1 cellular context compared by ENCODE assay signal in the genomic region with DNA sequence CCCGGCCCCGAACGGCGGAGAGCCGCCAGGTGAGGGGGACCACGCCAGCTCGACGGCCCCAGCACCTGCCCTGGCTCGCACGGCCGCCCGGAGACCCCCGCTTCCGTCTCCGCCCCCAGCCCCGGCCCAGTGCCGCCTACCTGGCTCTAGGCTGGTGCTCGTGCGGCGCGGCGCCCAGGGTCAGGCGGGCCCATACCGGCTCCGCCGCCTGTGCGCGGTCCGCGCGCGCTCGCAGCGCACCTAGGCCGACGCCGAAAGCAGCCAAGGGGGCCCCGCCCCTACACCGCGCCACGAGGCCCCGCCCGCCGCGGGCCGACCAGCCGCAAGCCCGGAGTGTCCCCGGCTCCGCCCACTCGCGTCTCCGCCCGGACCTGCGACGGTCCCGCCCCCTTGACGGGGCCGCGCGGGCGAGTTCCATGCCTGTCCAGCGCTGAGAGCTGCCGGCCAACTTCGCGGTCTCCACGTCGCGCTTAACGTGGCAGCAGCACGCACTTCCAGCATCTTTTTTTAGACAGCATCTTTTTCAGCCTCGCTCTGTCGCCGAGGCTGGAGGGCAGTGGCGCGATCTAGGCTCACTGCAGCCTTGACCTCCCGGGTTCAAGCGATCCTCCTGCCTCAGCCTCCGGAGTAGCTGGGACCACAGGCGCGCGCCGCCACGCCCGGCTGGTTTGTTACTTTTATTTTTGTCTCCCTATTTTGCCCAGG.
TF ChIP-seq lines count a peak whose summit lies in the region.

A gene with protein sequence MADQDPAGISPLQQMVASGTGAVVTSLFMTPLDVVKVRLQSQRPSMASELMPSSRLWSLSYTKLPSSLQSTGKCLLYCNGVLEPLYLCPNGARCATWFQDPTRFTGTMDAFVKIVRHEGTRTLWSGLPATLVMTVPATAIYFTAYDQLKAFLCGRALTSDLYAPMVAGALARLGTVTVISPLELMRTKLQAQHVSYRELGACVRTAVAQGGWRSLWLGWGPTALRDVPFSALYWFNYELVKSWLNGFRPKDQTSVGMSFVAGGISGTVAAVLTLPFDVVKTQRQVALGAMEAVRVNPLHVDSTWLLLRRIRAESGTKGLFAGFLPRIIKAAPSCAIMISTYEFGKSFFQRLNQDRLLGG (minus strand): TSS at position 253 of the 705 bp plus-strand sequence. CDS start 1,261 bp downstream, outside the sequence.

TF ChIP-seq in HepG2, 621 proteins besides CTCF, POLR2A, EP300 and RAD21 (continued from another document and continues in another):
- TF ChIP-seq, protein P1, sequence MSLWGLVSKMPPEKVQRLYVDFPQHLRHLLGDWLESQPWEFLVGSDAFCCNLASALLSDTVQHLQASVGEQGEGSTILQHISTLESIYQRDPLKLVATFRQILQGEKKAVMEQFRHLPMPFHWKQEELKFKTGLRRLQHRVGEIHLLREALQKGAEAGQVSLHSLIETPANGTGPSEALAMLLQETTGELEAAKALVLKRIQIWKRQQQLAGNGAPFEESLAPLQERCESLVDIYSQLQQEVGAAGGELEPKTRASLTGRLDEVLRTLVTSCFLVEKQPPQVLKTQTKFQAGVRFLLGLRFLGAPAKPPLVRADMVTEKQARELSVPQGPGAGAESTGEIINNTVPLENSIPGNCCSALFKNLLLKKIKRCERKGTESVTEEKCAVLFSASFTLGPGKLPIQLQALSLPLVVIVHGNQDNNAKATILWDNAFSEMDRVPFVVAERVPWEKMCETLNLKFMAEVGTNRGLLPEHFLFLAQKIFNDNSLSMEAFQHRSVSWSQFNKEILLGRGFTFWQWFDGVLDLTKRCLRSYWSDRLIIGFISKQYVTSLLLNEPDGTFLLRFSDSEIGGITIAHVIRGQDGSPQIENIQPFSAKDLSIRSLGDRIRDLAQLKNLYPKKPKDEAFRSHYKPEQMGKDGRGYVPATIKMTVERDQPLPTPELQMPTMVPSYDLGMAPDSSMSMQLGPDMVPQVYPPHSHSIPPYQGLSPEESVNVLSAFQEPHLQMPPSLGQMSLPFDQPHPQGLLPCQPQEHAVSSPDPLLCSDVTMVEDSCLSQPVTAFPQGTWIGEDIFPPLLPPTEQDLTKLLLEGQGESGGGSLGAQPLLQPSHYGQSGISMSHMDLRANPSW (CRISPR knock-in tag; IDR thresholded peaks at IDR 0.05; ENCODE audit: borderline replicate concordance): no peak
- TF ChIP-seq MLLT10 (CRISPR knock-in tag; IDR thresholded peaks at IDR 0.05) (no peak), RARG (CRISPR knock-in tag; IDR thresholded peaks at IDR 0.05; ENCODE audit: low read depth) (no peak), ZNF724P (CRISPR knock-in tag; IDR thresholded peaks at IDR 0.05; ENCODE audit: borderline replicate concordance) (peak; percentile 26; the same call in 1 of the 2 replicates), NPAS2 (CRISPR knock-in tag; IDR thresholded peaks at IDR 0.05; ENCODE audit: borderline replicate concordance) (no peak), ZNF235 (CRISPR knock-in tag; IDR thresholded peaks at IDR 0.05; ENCODE audit: borderline replicate concordance) (no peak), ONECUT2 (CRISPR knock-in tag; IDR thresholded peaks at IDR 0.05) (no peak), HNF4A (CRISPR knock-in tag; IDR thresholded peaks at IDR 0.05) (no peak), ZSCAN12 (CRISPR knock-in tag; IDR thresholded peaks at IDR 0.05) (no peak), IKZF4 (CRISPR knock-in tag; IDR thresholded peaks at IDR 0.05; ENCODE audit: borderline replicate concordance, low read depth, not compliant biosample characterization) (peak; percentile 68), AHR (CRISPR knock-in tag; IDR thresholded peaks at IDR 0.05) (no peak), GATA4 (IDR thresholded peaks at IDR 0.05; ENCODE audit: borderline replicate concordance, low read depth) (no peak; the same call in 1 of the 2 replicates), YEATS4 (CRISPR knock-in tag; IDR thresholded peaks at IDR 0.05; ENCODE audit: borderline replicate concordance) (peak; percentile 91; the same call in 1 of the 2 replicates), RCOR2 (CRISPR knock-in tag; IDR thresholded peaks at IDR 0.05) (no peak), ZNF260 (CRISPR knock-in tag; IDR thresholded peaks at IDR 0.05; ENCODE audit: borderline replicate concordance, low read depth) (no peak), ZNF446 (CRISPR knock-in tag; IDR thresholded peaks at IDR 0.05) (peak; percentile 97), ATAD3A (CRISPR knock-in tag; IDR thresholded peaks at IDR 0.05) (no peak), ZC3H4 (CRISPR knock-in tag; IDR thresholded peaks at IDR 0.05; ENCODE audit: borderline replicate concordance) (no peak), ZIK1 (CRISPR knock-in tag; IDR thresholded peaks at IDR 0.05; ENCODE audit: borderline replicate concordance, low read depth) (peak; percentile 90; the same call in 1 of the 2 replicates), ZNF749 (CRISPR knock-in tag; IDR thresholded peaks at IDR 0.05; ENCODE audit: borderline replicate concordance) (no peak), MED13 (CRISPR knock-in tag; IDR thresholded peaks at IDR 0.05) (peak; percentile 3; the same call in 1 of the 2 replicates), ZNF329 (CRISPR knock-in tag; IDR thresholded peaks at IDR 0.05; ENCODE audit: low read depth) (0 out of 2 replicates have a peak, but pooled peaks have one; percentile 27), ZNF101 (CRISPR knock-in tag; IDR thresholded peaks at IDR 0.05; ENCODE audit: borderline replicate concordance, low read depth) (no peak), KDM1A (CRISPR knock-in tag; IDR thresholded peaks at IDR 0.05) (no peak)
- TF ChIP-seq, protein P2, sequence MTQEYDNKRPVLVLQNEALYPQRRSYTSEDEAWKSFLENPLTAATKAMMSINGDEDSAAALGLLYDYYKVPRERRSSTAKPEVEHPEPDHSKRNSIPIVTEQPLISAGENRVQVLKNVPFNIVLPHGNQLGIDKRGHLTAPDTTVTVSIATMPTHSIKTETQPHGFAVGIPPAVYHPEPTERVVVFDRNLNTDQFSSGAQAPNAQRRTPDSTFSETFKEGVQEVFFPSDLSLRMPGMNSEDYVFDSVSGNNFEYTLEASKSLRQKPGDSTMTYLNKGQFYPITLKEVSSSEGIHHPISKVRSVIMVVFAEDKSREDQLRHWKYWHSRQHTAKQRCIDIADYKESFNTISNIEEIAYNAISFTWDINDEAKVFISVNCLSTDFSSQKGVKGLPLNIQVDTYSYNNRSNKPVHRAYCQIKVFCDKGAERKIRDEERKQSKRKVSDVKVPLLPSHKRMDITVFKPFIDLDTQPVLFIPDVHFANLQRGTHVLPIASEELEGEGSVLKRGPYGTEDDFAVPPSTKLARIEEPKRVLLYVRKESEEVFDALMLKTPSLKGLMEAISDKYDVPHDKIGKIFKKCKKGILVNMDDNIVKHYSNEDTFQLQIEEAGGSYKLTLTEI (CRISPR knock-in tag; conservative IDR thresholded peaks at IDR 0.05): no peak
- TF ChIP-seq, protein P3, sequence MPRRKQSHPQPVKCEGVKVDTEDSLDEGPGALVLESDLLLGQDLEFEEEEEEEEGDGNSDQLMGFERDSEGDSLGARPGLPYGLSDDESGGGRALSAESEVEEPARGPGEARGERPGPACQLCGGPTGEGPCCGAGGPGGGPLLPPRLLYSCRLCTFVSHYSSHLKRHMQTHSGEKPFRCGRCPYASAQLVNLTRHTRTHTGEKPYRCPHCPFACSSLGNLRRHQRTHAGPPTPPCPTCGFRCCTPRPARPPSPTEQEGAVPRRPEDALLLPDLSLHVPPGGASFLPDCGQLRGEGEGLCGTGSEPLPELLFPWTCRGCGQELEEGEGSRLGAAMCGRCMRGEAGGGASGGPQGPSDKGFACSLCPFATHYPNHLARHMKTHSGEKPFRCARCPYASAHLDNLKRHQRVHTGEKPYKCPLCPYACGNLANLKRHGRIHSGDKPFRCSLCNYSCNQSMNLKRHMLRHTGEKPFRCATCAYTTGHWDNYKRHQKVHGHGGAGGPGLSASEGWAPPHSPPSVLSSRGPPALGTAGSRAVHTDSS (CRISPR knock-in tag; conservative IDR thresholded peaks at IDR 0.05): no peak
- TF ChIP-seq, protein P4, sequence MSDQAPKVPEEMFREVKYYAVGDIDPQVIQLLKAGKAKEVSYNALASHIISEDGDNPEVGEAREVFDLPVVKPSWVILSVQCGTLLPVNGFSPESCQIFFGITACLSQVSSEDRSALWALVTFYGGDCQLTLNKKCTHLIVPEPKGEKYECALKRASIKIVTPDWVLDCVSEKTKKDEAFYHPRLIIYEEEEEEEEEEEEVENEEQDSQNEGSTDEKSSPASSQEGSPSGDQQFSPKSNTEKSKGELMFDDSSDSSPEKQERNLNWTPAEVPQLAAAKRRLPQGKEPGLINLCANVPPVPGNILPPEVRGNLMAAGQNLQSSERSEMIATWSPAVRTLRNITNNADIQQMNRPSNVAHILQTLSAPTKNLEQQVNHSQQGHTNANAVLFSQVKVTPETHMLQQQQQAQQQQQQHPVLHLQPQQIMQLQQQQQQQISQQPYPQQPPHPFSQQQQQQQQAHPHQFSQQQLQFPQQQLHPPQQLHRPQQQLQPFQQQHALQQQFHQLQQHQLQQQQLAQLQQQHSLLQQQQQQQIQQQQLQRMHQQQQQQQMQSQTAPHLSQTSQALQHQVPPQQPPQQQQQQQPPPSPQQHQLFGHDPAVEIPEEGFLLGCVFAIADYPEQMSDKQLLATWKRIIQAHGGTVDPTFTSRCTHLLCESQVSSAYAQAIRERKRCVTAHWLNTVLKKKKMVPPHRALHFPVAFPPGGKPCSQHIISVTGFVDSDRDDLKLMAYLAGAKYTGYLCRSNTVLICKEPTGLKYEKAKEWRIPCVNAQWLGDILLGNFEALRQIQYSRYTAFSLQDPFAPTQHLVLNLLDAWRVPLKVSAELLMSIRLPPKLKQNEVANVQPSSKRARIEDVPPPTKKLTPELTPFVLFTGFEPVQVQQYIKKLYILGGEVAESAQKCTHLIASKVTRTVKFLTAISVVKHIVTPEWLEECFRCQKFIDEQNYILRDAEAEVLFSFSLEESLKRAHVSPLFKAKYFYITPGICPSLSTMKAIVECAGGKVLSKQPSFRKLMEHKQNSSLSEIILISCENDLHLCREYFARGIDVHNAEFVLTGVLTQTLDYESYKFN (CRISPR knock-in tag; conservative IDR thresholded peaks at IDR 0.05): no peak
- TF ChIP-seq, protein P5, sequence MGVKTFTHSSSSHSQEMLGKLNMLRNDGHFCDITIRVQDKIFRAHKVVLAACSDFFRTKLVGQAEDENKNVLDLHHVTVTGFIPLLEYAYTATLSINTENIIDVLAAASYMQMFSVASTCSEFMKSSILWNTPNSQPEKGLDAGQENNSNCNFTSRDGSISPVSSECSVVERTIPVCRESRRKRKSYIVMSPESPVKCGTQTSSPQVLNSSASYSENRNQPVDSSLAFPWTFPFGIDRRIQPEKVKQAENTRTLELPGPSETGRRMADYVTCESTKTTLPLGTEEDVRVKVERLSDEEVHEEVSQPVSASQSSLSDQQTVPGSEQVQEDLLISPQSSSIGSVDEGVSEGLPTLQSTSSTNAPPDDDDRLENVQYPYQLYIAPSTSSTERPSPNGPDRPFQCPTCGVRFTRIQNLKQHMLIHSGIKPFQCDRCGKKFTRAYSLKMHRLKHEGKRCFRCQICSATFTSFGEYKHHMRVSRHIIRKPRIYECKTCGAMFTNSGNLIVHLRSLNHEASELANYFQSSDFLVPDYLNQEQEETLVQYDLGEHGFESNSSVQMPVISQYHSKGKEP (CRISPR knock-in tag; IDR thresholded peaks at IDR 0.05): no peak
- TF ChIP-seq, protein P6, sequence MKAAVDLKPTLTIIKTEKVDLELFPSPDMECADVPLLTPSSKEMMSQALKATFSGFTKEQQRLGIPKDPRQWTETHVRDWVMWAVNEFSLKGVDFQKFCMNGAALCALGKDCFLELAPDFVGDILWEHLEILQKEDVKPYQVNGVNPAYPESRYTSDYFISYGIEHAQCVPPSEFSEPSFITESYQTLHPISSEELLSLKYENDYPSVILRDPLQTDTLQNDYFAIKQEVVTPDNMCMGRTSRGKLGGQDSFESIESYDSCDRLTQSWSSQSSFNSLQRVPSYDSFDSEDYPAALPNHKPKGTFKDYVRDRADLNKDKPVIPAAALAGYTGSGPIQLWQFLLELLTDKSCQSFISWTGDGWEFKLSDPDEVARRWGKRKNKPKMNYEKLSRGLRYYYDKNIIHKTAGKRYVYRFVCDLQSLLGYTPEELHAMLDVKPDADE (CRISPR knock-in tag; IDR thresholded peaks at IDR 0.05): no peak
- TF ChIP-seq, protein P7, sequence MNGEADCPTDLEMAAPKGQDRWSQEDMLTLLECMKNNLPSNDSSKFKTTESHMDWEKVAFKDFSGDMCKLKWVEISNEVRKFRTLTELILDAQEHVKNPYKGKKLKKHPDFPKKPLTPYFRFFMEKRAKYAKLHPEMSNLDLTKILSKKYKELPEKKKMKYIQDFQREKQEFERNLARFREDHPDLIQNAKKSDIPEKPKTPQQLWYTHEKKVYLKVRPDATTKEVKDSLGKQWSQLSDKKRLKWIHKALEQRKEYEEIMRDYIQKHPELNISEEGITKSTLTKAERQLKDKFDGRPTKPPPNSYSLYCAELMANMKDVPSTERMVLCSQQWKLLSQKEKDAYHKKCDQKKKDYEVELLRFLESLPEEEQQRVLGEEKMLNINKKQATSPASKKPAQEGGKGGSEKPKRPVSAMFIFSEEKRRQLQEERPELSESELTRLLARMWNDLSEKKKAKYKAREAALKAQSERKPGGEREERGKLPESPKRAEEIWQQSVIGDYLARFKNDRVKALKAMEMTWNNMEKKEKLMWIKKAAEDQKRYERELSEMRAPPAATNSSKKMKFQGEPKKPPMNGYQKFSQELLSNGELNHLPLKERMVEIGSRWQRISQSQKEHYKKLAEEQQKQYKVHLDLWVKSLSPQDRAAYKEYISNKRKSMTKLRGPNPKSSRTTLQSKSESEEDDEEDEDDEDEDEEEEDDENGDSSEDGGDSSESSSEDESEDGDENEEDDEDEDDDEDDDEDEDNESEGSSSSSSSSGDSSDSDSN (CRISPR knock-in tag; IDR thresholded peaks at IDR 0.05): peak; percentile 75; the same call in 1 of the 2 replicates
- TF ChIP-seq, protein P8, sequence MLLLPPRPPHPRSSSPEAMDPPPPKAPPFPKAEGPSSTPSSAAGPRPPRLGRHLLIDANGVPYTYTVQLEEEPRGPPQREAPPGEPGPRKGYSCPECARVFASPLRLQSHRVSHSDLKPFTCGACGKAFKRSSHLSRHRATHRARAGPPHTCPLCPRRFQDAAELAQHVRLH (CRISPR knock-in tag; IDR thresholded peaks at IDR 0.05; ENCODE audit: borderline replicate concordance, low read depth): peak; percentile 28; the same call in 1 of the 2 replicates
- TF ChIP-seq, protein P9, sequence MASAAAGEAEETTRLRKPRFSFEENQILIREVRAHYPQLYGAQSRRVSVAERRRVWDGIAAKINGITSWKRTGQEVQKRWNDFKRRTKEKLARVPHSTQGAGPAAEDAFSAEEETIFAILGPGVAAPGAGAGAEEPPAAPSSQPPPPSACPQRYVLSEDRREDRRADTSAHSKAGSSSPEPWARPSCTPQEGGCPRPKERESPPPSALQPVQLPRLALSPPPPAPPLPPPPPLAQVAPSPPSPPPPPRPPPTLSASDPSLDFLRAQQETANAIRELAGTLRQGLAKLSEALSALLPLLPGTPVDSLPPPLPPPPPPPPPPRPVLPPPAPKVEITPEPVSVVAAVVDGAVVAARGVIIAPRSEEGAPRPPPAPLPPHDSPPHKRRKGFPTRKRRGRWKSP (CRISPR knock-in tag; IDR thresholded peaks at IDR 0.05): peak; percentile 51
- TF ChIP-seq, protein P10, sequence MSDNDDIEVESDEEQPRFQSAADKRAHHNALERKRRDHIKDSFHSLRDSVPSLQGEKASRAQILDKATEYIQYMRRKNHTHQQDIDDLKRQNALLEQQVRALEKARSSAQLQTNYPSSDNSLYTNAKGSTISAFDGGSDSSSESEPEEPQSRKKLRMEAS (IDR thresholded peaks at IDR 0.05): peak; percentile 94
